Comparison of ENCODE assay signal across 30 cellular contexts in the genomic region with DNA sequence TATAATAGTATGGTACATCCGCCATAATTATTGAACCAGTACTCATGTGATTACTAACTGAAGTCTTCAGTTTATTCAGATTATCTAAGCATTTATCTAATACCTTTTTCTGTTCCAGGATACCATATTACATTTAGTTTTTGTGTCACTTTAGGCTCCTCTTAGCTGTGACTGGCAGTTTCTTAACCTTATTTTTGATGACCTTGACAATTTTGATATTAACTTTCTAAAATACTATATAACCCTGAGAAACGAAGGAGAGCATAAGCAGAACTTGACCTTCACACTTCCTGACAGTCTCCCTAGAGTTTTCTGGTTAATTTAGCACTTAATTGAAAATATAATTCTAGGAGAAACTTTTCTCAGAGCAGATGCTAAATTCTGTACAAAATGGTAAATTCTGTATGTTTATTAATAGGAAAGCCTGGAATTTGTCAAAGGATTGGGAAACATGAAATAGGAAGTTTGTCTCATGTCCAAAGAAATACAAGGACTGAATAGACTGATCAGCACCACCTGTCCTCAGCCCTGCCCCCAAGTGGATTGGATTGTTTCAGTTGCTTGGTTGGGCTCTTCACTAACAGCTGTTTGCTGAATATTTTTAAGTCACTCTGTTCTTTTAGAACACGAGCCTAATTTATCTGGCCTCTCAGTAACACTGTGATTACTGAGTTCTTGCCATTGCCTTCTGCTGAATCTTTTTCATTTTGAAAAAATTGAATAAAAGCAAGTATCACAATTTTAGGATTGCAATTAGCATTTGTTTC. TPM values are rescaled to one million over a fixed set of nuclear protein-coding genes. Genes with fewer than 3 reads are reported as not detected.
A peak's percentile ranks its signal among the peaks of the same experiment; 100 is the strongest.
DNase-seq lines count a peak whose midpoint lies in the region; ATAC-seq, FAIRE-seq and TF ChIP-seq lines count a peak whose summit lies in the region.
"Had no signal": no experiment of that assay in that cellular context is flagged by ENCODE, and none has a peak within 500 bp of the region (broad histone marks: within the 10 kb centered on the region; RNA-seq: fewer than 3 reads in every experiment).

No MANE protein-coding gene starts in this region.

- POLR2A ChIA-PET in HepG2 (lab: Yijun Ruan, JAX): no interaction called here

- FAIRE-seq in HepG2 (lab: Jason Lieb, UNC): no peak
- FAIRE-seq: astrocyte, GM12878 had no signal

- no peaks in the 10 kb centered on the region for H4K20me1 ChIP-seq in HepG2 (ENCODE audit: insufficient read depth, low read length)

- intact Hi-C loops in HepG2 (cut with micrococcal nuclease; ENCODE audit: unreplicated experiment) (no loop called here), right lobe of liver (cut with DNase I) (loop anchor here in 1 of 2 donors (10.0 kb wide), 1 partner anchor 100 kb away; no protein-coding TSS in a partner anchor), posterior cingulate gyrus (cut with DNase I) (no loop called here)

- TF ChIP-seq POLR2A in HepG2 (IDR thresholded peaks at IDR 0.05; ENCODE audit: insufficient read depth in 1 of 2, low read depth in 2 of 2, low read length in 2 of 2): no peak
- TF ChIP-seq POLR2A in right lobe of liver (IDR thresholded peaks at IDR 0.05): no peak

- no peak overlapping the region for H2AFZ ChIP-seq in HepG2 (ENCODE audit: low read length)

- H3K27me3 ChIP-seq in HepG2 (ENCODE audit: control insufficient read depth in 1 of 2, insufficient read depth in 2 of 2, low read length in 2 of 2): peaks cover 0 to 4% of the 10 kb centered on the region in 2 experiments; a peak in 1 of 5 replicates
- H3K27me3 ChIP-seq in right lobe of liver: no peaks in the 10 kb centered on the region

- H3K4me1 ChIP-seq in HepG2 (ENCODE audit: insufficient read depth, low read length) (peaks cover 44% of the 10 kb centered on the region), right lobe of liver (peaks cover 0 to 4% (median 1%) of the 10 kb centered on the region in 4 donors)

- no peak for TF ChIP-seq RAD21 in HepG2 (CRISPR knock-in tag; IDR thresholded peaks at IDR 0.05)

- peak overlapping the region; percentile 49 for H3K27ac Mint-ChIP-seq in activated naive CD8-positive, alpha-beta T cell treated with anti-CD3 and anti-CD28 coated beads, Interleukin-2, amount 50 U/mL, for 24 hours
- H3K27ac Mint-ChIP-seq: activated naive CD8-positive, alpha-beta T cell treated with anti-CD3 and anti-CD28 coated beads, Interleukin-2, amount 10 ng/mL, durations not matched to agents 7 days and 5 days; mesothelial cell of epicardium; T-helper 1 cell treated with Interleukin-12 subunit alpha and Interleukin-12 subunit beta and Interleukin-4 antibody, amounts not matched to agents 30 μg/mL and 1 μg/mL, for 36 hours had no signal

- H3K9me3 ChIP-seq in HepG2 (ENCODE audit: low read length): no peaks in the 10 kb centered on the region
- H3K9me3 ChIP-seq in right lobe of liver: no peaks in the 10 kb centered on the region
- H3K9me3 ChIP-seq: MG63 had no signal

- H3K36me3 ChIP-seq in HepG2 (replicated peaks in 1 of 2; ENCODE audit: control insufficient read depth in 1 of 2, insufficient read depth in 2 of 2, low read length in 2 of 2) (no peaks in the 10 kb centered on the region), right lobe of liver (no peaks in the 10 kb centered on the region)
- H3K36me3 ChIP-seq: MG63 had no signal

- no peaks in the 10 kb centered on the region for H3K27me3 Mint-ChIP-seq in activated naive CD8-positive, alpha-beta T cell treated with anti-CD3 and anti-CD28 coated beads, Interleukin-2, amount 50 U/mL, for 24 hours
- H3K27me3 Mint-ChIP-seq: activated naive CD8-positive, alpha-beta T cell treated with anti-CD3 and anti-CD28 coated beads, Interleukin-2, amount 10 ng/mL, durations not matched to agents 7 days and 5 days; effector memory CD8-positive, alpha-beta T cell; naive thymus-derived CD8-positive, alpha-beta T cell had no signal

- no peaks in the 10 kb centered on the region for H3K9me3 Mint-ChIP-seq in activated naive CD8-positive, alpha-beta T cell treated with anti-CD3 and anti-CD28 coated beads, Interleukin-2, amount 50 U/mL, for 24 hours
- H3K9me3 Mint-ChIP-seq: activated naive CD8-positive, alpha-beta T cell treated with anti-CD3 and anti-CD28 coated beads, Interleukin-2, amount 10 ng/mL, durations not matched to agents 7 days and 5 days; activated T-helper 1 cell treated with anti-CD3 and anti-CD28 coated beads, Interleukin-12 subunit alpha, Interleukin-12 subunit beta, Interleukin-2, Interleukin-4 antibody, amounts not matched to agents 30 ng/mL and 10 ng/mL and 1 ng/mL, durations not matched to agents 14 hours and 24 hours and 36 hours; effector memory CD8-positive, alpha-beta T cell; mesothelial cell of epicardium; naive thymus-derived CD8-positive, alpha-beta T cell; T-helper 1 cell treated with Interleukin-12 subunit alpha and Interleukin-12 subunit beta and Interleukin-4 antibody, amounts not matched to agents 30 μg/mL and 1 μg/mL, for 36 hours had no signal

- in situ Hi-C loops in HepG2 (cut with HindIII; ENCODE audit: extremely low pct_ligation_motif_present, low pct_unique_long_range_greater_than_20kb): loop anchor here (5.0 kb wide), 1 partner anchor 92 kb away; no protein-coding TSS in a partner anchor

- CTCF ChIA-PET in HepG2 (lab: Yijun Ruan, JAX; ENCODE audit: low intra/inter-chr PET ratio, low total read pairs): no interaction called here

- TF ChIP-seq CTCF in HepG2 (CRISPR knock-in tag; IDR thresholded peaks at IDR 0.05) (no peak), right lobe of liver (IDR thresholded peaks at IDR 0.05) (no peak)

- ATAC-seq in HepG2 (no peak), right lobe of liver (no peak)
- ATAC-seq in activated naive CD8-positive, alpha-beta T cell treated with anti-CD3 and anti-CD28 coated beads, Interleukin-2, amount 50 U/mL, for 24 hours: no peak
- ATAC-seq: effector memory CD8-positive, alpha-beta T cell; esophagus mucosa; GM12878; naive thymus-derived CD8-positive, alpha-beta T cell had no signal

- H3K4me3 Mint-ChIP-seq in activated naive CD8-positive, alpha-beta T cell treated with anti-CD3 and anti-CD28 coated beads, Interleukin-2, amount 50 U/mL, for 24 hours: no peak overlapping the region
- H3K4me3 Mint-ChIP-seq: activated naive CD8-positive, alpha-beta T cell treated with anti-CD3 and anti-CD28 coated beads, Interleukin-2, amount 10 ng/mL, durations not matched to agents 7 days and 5 days; activated T-helper 1 cell treated with anti-CD3 and anti-CD28 coated beads, Interleukin-12 subunit alpha, Interleukin-12 subunit beta, Interleukin-2, Interleukin-4 antibody, amounts not matched to agents 30 ng/mL and 10 ng/mL and 1 ng/mL, durations not matched to agents 14 hours and 24 hours and 36 hours; effector memory CD8-positive, alpha-beta T cell; mesothelial cell of epicardium; naive thymus-derived CD8-positive, alpha-beta T cell; T-helper 1 cell treated with Interleukin-12 subunit alpha and Interleukin-12 subunit beta and Interleukin-4 antibody, amounts not matched to agents 30 μg/mL and 1 μg/mL, for 36 hours had no signal

- WGBS in HepG2 (ENCODE audit: low lambda C conversion rate): 47% methylated on average over 3 of the region's 3 CpGs
- 36% methylated on average over 3 of the region's 3 CpGs for whole genome bisulfite sequencing in right lobe of liver (ENCODE audit: insufficient coverage, low coverage, low lambda C conversion rate, missing lambda C conversion rate)

- H3K4me1 Mint-ChIP-seq in activated naive CD8-positive, alpha-beta T cell treated with anti-CD3 and anti-CD28 coated beads, Interleukin-2, amount 50 U/mL, for 24 hours: peaks cover 72% of the 10 kb centered on the region

- BruUV-seq in HepG2 (replicated peaks; lab: Mats Ljungman, UMichigan): no TSS peak

- H3K9ac ChIP-seq in HepG2 (ENCODE audit: insufficient read depth, low read depth, low read length): no peak overlapping the region

- H3K4me2 ChIP-seq in HepG2 (ENCODE audit: low read depth, low read length): no peak overlapping the region

- DNase-seq in NCI-H2107 treated with DMSO at 0.1 percent for 48 hours (lab: John Stamatoyannopoulos, UW; ENCODE audit: unreplicated experiment) (peak; percentile 43), NCI-H2107 (lab: John Stamatoyannopoulos, UW) (no peak), HepG2 (ENCODE audit: low spot score) (no peak), right lobe of liver (no peak), NCI-H446 treated with DMSO at 0.1 percent for 48 hours (lab: John Stamatoyannopoulos, UW) (no peak), posterior cingulate gyrus (no peak), UCSD-AML1 (lab: John Stamatoyannopoulos, UW; ENCODE audit: unreplicated experiment) (no peak)
- DNase-seq in activated naive CD8-positive, alpha-beta T cell treated with anti-CD3 and anti-CD28 coated beads, Interleukin-2, amount 50 U/mL, for 24 hours: no peak
- DNase-seq: 8988T; activated CD4-positive, alpha-beta T cell treated with anti-CD3 and anti-CD28 coated beads for 4 hours; activated naive CD8-positive, alpha-beta T cell treated with anti-CD3 and anti-CD28 coated beads, Interleukin-2, amount 10 ng/mL, durations not matched to agents 7 days and 5 days; effector memory CD8-positive, alpha-beta T cell; EL; foreskin fibroblast; head of caudate nucleus; MG63; naive thymus-derived CD8-positive, alpha-beta T cell; NCI-H1105 treated with DMSO at 0.1 percent for 48 hours; NCI-H2029; NCI-H510A treated with DMSO at 0.1 percent for 48 hours; occipital lobe; stimulated activated naive CD4-positive, alpha-beta T cell treated with Interleukin-2 at 50 U/mL for 16 hours had no signal

- H3K79me2 ChIP-seq in HepG2 (ENCODE audit: insufficient read depth, low read length): no peaks in the 10 kb centered on the region

- TF ChIP-seq EP300 in HepG2 (IDR thresholded peaks at IDR 0.05; ENCODE audit: low read depth in 2 of 2, low read length in 2 of 2) (no peak), HepG2 (CRISPR knock-in tag; IDR thresholded peaks at IDR 0.05; ENCODE audit: borderline replicate concordance) (no peak)

- H3K27ac ChIP-seq in HepG2 (ENCODE audit: extremely low read length, insufficient read depth, low read length): no peak overlapping the region
- no peak overlapping the region for H3K27ac ChIP-seq in right lobe of liver
- H3K27ac ChIP-seq: coronary artery, RWPE1 had no signal

- H3K4me3 ChIP-seq in HepG2 (replicated peaks in 1 of 3; ENCODE audit: insufficient read depth in 1 of 3, low read depth in 2 of 3, low read length in 3 of 3) (no peak overlapping the region), right lobe of liver (no peak overlapping the region)
- H3K4me3 ChIP-seq: coronary artery, GM12878, MG63 had no signal

- H3K36me3 Mint-ChIP-seq in activated naive CD8-positive, alpha-beta T cell treated with anti-CD3 and anti-CD28 coated beads, Interleukin-2, amount 50 U/mL, for 24 hours (ENCODE audit: low read depth): peaks cover 86% of the 10 kb centered on the region
- H3K36me3 Mint-ChIP-seq: mesothelial cell of epicardium had no signal

RNA-seq across cellular contexts. Expression of a gene that starts 6.0 kb away (rescaled TPM):
- total RNA-seq in HepG2 (2016; rRNA removed; fragmentation: Illumina TruSeq; extraction: Trizol) (7.8 and 9.7 TPM in 2 replicates), right lobe of liver (10 to 100 TPM in 3 of 6 experiments, 1 to 10 TPM in 3; 1.5 to 13.0 (median 8.7) TPM)
- 2.0 and 2.4 TPM in 2 replicates for total RNA-seq in HepG2 (2016; cell fraction: cytosol; rRNA removed; fragmentation: Illumina TruSeq; extraction: Trizol; ENCODE audit: low read depth)
- total RNA-seq in HepG2 (2016; cell fraction: insoluble cytoplasmic fraction; rRNA removed; fragmentation: Illumina TruSeq; extraction: Trizol): 5.5 and 8.1 TPM in 2 replicates
- total RNA-seq in HepG2 (2016; cell fraction: membrane; rRNA removed; fragmentation: Illumina TruSeq; extraction: Trizol): 4.5 and 5.8 TPM in 2 replicates
- total RNA-seq in HepG2 (2016; cell fraction: nucleus; rRNA removed; fragmentation: Illumina TruSeq; extraction: Trizol): 11.3 TPM in 2 replicates
- 3.6 and 5.4 TPM in 2 replicates for polyA plus RNA-seq in HepG2 (2011; rRNA removed)
- polyA plus RNA-seq in HepG2 (2011; cell fraction: cytosol; rRNA removed): 2.9 and 4.3 TPM in 2 replicates
- polyA plus RNA-seq in HepG2 (2011; cell fraction: nucleus; rRNA removed): 11.5 and 12.3 TPM in 2 replicates
- 0.90 and 2.5 TPM in 2 replicates for polyA plus RNA-seq in HepG2 (2012)
- 1.7 and 1.9 TPM in 2 replicates for polyA plus RNA-seq in HepG2 (2016; cell fraction: cytosol; fragmentation: Illumina TruSeq; extraction: Trizol; ENCODE audit: low read depth)
- 7.0 and 7.5 TPM in 2 replicates for polyA plus RNA-seq in HepG2 (2016; cell fraction: insoluble cytoplasmic fraction; fragmentation: Illumina TruSeq; extraction: Trizol; ENCODE audit: low read depth)
- polyA plus RNA-seq in HepG2 (2016; cell fraction: membrane; fragmentation: Illumina TruSeq; extraction: Trizol; ENCODE audit: low read depth): 4.2 and 5.0 TPM in 2 replicates
- polyA plus RNA-seq in HepG2 (2016; cell fraction: nucleus; fragmentation: Illumina TruSeq; extraction: Trizol; ENCODE audit: insufficient read depth, low read depth): 16.4 and 16.8 TPM in 2 replicates
- polyA minus RNA-seq in HepG2 (2011; rRNA and poly(A)+ RNA removed; ENCODE audit: low replicate concordance): 3.1 and 11.3 TPM in 2 replicates
- 2.3 and 2.5 TPM in 2 replicates for polyA minus RNA-seq in HepG2 (2011; cell fraction: cytosol; rRNA and poly(A)+ RNA removed)
- polyA minus RNA-seq in HepG2 (2011; cell fraction: nucleus; rRNA and poly(A)+ RNA removed): 3.5 and 3.7 TPM in 2 replicates
